Comparison of ENCODE assay signal across 8 cellular contexts in genomic region chr2:207768891-207769596, GRCh38. TPM values are rescaled to one million over a fixed set of nuclear protein-coding genes. Genes with fewer than 3 reads are reported as not detected.
A peak's percentile ranks its signal among the peaks of the same experiment; 100 is the strongest.
DNase-seq lines count a peak whose midpoint lies in the region; ATAC-seq, FAIRE-seq and TF ChIP-seq lines count a peak whose summit lies in the region.

No MANE protein-coding gene starts in this region.

- intact Hi-C loops in kidney (cut with DNase I), result no loop called here

- H3K27me3 ChIP-seq in NT2/D1 (ENCODE audit: insufficient read depth, insufficient read length), result peaks cover 11% of the 10 kb centered on the region

- H3K36me3 ChIP-seq in NT2/D1 (ENCODE audit: insufficient read depth, insufficient read length, low read length), result peaks cover 17% of the 10 kb centered on the region
- no peaks in the 10 kb centered on the region for H3K36me3 ChIP-seq in kidney (ENCODE audit: control insufficient read depth in 1 of 2, insufficient read depth in 2 of 2, low read length in 2 of 2)

- TF ChIP-seq CTCF in astrocyte of the spinal cord (IDR thresholded peaks at IDR 0.05; ENCODE audit: low read depth, low read length), result no peak
- no peak for TF ChIP-seq CTCF in kidney (IDR thresholded peaks at IDR 0.05; ENCODE audit: borderline replicate concordance, extremely low read depth, insufficient read depth)

- H3K4me3 ChIP-seq in NT2/D1 (ENCODE audit: insufficient read length, low read depth) (peak overlapping the region; percentile 89), astrocyte of the spinal cord (ENCODE audit: low read depth, low read length) (peak overlapping the region; percentile 62), kidney (ENCODE audit: low read length in 2 of 2) (peak overlapping the region; percentile 76 to 85)

- no peak for TF ChIP-seq POLR2A in GM12891 (IDR thresholded peaks at IDR 0.05; ENCODE audit: low read depth, low read length)

- FAIRE-seq in GM12891 (lab: Jason Lieb, UNC) (no peak), kidney (lab: Jason Lieb, UNC) (no peak)

- in situ Hi-C loops in astrocyte of the spinal cord (cut with HindIII; ENCODE audit: low sequenced_read_pairs), result no loop called here

- peak; percentile 13 for ATAC-seq in HG02884 (IDR thresholded peaks at IDR 0.05; ENCODE audit: unreplicated experiment)

- DNase-seq in 8988T (peak; percentile 71), GM12891 (ENCODE audit: insufficient read length, low spot score) (peak; percentile 46), NT2/D1 (ENCODE audit: low read depth, low spot score) (no peak), astrocyte of the spinal cord (ENCODE audit: low read depth, low spot score) (peak; percentile 41), kidney (peak; percentile 90), iPS-NIHi7 (ENCODE audit: extremely low spot score) (no peak)
- DNase-seq in stimulated activated CD4-positive, alpha-beta T cell treated with anti-CD3 and anti-CD28 coated beads, Interleukin-1b, Interleukin-23, amount 100 ng/mL, for 48 hours, result peak; percentile 20

- H3K9me3 ChIP-seq in NT2/D1 (ENCODE audit: insufficient read depth, low read length) (no peaks in the 10 kb centered on the region), kidney (ENCODE audit: control insufficient read depth in 1 of 2, low read length in 2 of 2) (no peaks in the 10 kb centered on the region)

- H3K4me1 ChIP-seq in NT2/D1 (ENCODE audit: insufficient read depth, insufficient read length) (peaks cover 21% of the 10 kb centered on the region), kidney (ENCODE audit: control insufficient read depth in 1 of 2, insufficient read depth in 1 of 2, low read depth in 1 of 2, low read length in 2 of 2) (peaks cover 5 to 11% of the 10 kb centered on the region in 2 donors)

- H3K9ac ChIP-seq in NT2/D1 (ENCODE audit: insufficient read length, low read depth) (peak overlapping the region; percentile 97), kidney (ENCODE audit: low read length in 2 of 2) (peak overlapping the region; percentile 52 to 93)

- H3K27ac ChIP-seq in kidney (ENCODE audit: low read depth in 2 of 2, low read length in 2 of 2), result peak overlapping the region; percentile 79 to 89

TF ChIP-seq in GM12891, 5 proteins besides CTCF, POLR2A, EP300 and RAD21:
- no peak for TF ChIP-seq TAF1 (IDR thresholded peaks at IDR 0.05; ENCODE audit: low read depth, low read length)
- TF ChIP-seq PAX5 (IDR thresholded peaks at IDR 0.05; ENCODE audit: insufficient read depth, low read length, severe bottlenecking), result no peak
- no peak for TF ChIP-seq POU2F2 (IDR thresholded peaks at IDR 0.05; ENCODE audit: low read depth, low read length)
- TF ChIP-seq POLR2AphosphoS5 (IDR thresholded peaks at IDR 0.05; ENCODE audit: low read depth, low read length), result no peak
- TF ChIP-seq SPI1 (IDR thresholded peaks at IDR 0.05; ENCODE audit: low read depth, low read length), result no peak

RNA-seq across cellular contexts. Expression of gene FZD5, which starts 0.7 kb away (rescaled TPM):
- polyA plus RNA-seq in GM12891 (2012; ENCODE audit: low read depth, missing spikeins), result 0.18 TPM
- total RNA-seq in kidney, result 24.2 TPM
- polyA plus RNA-seq in kidney (ENCODE audit: insufficient read depth, low read depth, low replicate concordance), result 4.1 TPM

RNA-seq across cellular contexts. Expression of gene CCNYL1, which starts 57.6 kb away (rescaled TPM):
- 3.8 TPM for polyA plus RNA-seq in GM12891 (2012; ENCODE audit: low read depth, missing spikeins)
- 14.6 TPM for total RNA-seq in kidney
- 6.7 TPM for polyA plus RNA-seq in kidney (ENCODE audit: insufficient read depth, low read depth, low replicate concordance)

Comparison
In these comparisons a context has a peak if more than half of its experiments do, and no peak if none do; other contexts are left out.
1. DNase-seq: peak in 8988T (single experiment), GM12891 (single experiment), astrocyte of the spinal cord (single experiment), kidney (single experiment) and stimulated activated CD4-positive, alpha-beta T cell treated with anti-CD3 and anti-CD28 coated beads, Interleukin-1b, Interleukin-23, amount 100 ng/mL, for 48 hours (single experiment); none in NT2/D1 (single experiment) and iPS-NIHi7 (single experiment).
2. Peak in every context shown above with its lines, with median percentiles within 50 percentile points of each other: H3K4me3 ChIP-seq.